ENCODE assay signal across 8 cellular contexts in genomic region chr1:230977781-230978490, GRCh38. TPM values are rescaled to one million over a fixed set of nuclear protein-coding genes. Genes with fewer than 3 reads are reported as not detected.
DNase-seq lines count a peak whose midpoint lies in the region; ATAC-seq and TF ChIP-seq lines count a peak whose summit lies in the region.

No MANE protein-coding gene starts in this region.

- ATAC-seq in GM21360 (IDR thresholded peaks at IDR 0.05; ENCODE audit: unreplicated experiment), result peak; percentile 7
- ATAC-seq in esophagus mucosa, result no peak

- no peaks in the 10 kb centered on the region for H3K27me3 ChIP-seq in CD8-positive, alpha-beta memory T cell (ENCODE audit: insufficient read depth, low read length, poor library complexity, severe bottlenecking)
- no peaks in the 10 kb centered on the region for H3K27me3 ChIP-seq in right atrium auricular region

- no peaks in the 10 kb centered on the region for H3K9me3 ChIP-seq in CD8-positive, alpha-beta memory T cell (ENCODE audit: low read length)
- no peaks in the 10 kb centered on the region for H3K9me3 ChIP-seq in right atrium auricular region

- peaks cover 0 to 23% (median 3%) of the 10 kb centered on the region in 3 donors for H3K36me3 Mint-ChIP-seq in CD8-positive, alpha-beta memory T cell
- H3K36me3 Mint-ChIP-seq in activated naive CD4-positive, alpha-beta T cell treated with anti-CD3 and anti-CD28 coated beads, Interleukin-2, amount 50 U/mL, for 24 hours, result peaks cover 2% of the 10 kb centered on the region

- peak overlapping the region; percentile 67 for H3K4me3 ChIP-seq in CD8-positive, alpha-beta memory T cell (ENCODE audit: low read length)
- H3K4me3 ChIP-seq in right atrium auricular region, result peak overlapping the region; percentile 81 to 87

- TF ChIP-seq CTCF in right atrium auricular region (IDR thresholded peaks at IDR 0.05), result no peak

- POLR2A ChIA-PET in CD8-positive, alpha-beta memory T cell (lab: Charles Lee), result interaction anchor here (2.2 kb wide), 1 partner anchor 62 kb away, joined by 9 read pairs; the partner anchor contains the start of gene FAM89A

- H3K27ac Mint-ChIP-seq in CD8-positive, alpha-beta memory T cell, result peak overlapping the region; percentile 90 to 100 (median 98)
- H3K27ac Mint-ChIP-seq in activated naive CD4-positive, alpha-beta T cell treated with anti-CD3 and anti-CD28 coated beads, Interleukin-2, amount 50 U/mL, for 24 hours, result peak overlapping the region; percentile 95

- H3K27ac ChIP-seq in CD8-positive, alpha-beta memory T cell (ENCODE audit: low read depth, low read length), result peak overlapping the region; percentile 62
- peak overlapping the region; percentile 36 to 55 for H3K27ac ChIP-seq in right atrium auricular region

- H3K4me3 Mint-ChIP-seq in CD8-positive, alpha-beta memory T cell, result peak overlapping the region; percentile 93 to 100 (median 95)
- peak overlapping the region; percentile 93 for H3K4me3 Mint-ChIP-seq in activated naive CD4-positive, alpha-beta T cell treated with anti-CD3 and anti-CD28 coated beads, Interleukin-2, amount 50 U/mL, for 24 hours

- peak in 4 of 5 donors; percentile 6 to 52 (median 24) for DNase-seq in CD8-positive, alpha-beta memory T cell
- DNase-seq in HPDE6-E6E7 (ENCODE audit: extremely low spot score) (peak; percentile 6), RPMI7951 (ENCODE audit: low read depth) (peak; percentile 15), right atrium auricular region (ENCODE audit: low spot score) (no peak), pulmonary artery endothelial cell (ENCODE audit: low read depth, low spot score) (peak; percentile 19)

- H3K27me3 Mint-ChIP-seq in CD8-positive, alpha-beta memory T cell, result no peaks in the 10 kb centered on the region
- no peaks in the 10 kb centered on the region for H3K27me3 Mint-ChIP-seq in activated naive CD4-positive, alpha-beta T cell treated with anti-CD3 and anti-CD28 coated beads, Interleukin-2, amount 50 U/mL, for 24 hours

- H3K4me1 ChIP-seq in CD8-positive, alpha-beta memory T cell (ENCODE audit: insufficient read depth, low read length), result peaks cover 51% of the 10 kb centered on the region
- H3K4me1 ChIP-seq in right atrium auricular region, result peaks cover 0 to 21% of the 10 kb centered on the region in 2 donors

- CTCF ChIA-PET in CD8-positive, alpha-beta memory T cell (lab: Charles Lee), result interaction anchor here (0.6 to 1.8 kb wide), 11 partner anchors 10 to 335 kb away, joined by 3 to 9 read pairs (median 4); no protein-coding TSS in a partner anchor

- no peaks in the 10 kb centered on the region for H3K9me3 Mint-ChIP-seq in CD8-positive, alpha-beta memory T cell
- no peaks in the 10 kb centered on the region for H3K9me3 Mint-ChIP-seq in activated naive CD4-positive, alpha-beta T cell treated with anti-CD3 and anti-CD28 coated beads, Interleukin-2, amount 50 U/mL, for 24 hours

- H3K36me3 ChIP-seq in CD8-positive, alpha-beta memory T cell (ENCODE audit: insufficient read depth, low read length), result peaks cover 9% of the 10 kb centered on the region
- no peaks in the 10 kb centered on the region for H3K36me3 ChIP-seq in right atrium auricular region

- H3K4me1 Mint-ChIP-seq in CD8-positive, alpha-beta memory T cell, result peaks cover 46 to 60% (median 58%) of the 10 kb centered on the region in 3 donors
- peaks cover 36% of the 10 kb centered on the region for H3K4me1 Mint-ChIP-seq in activated naive CD4-positive, alpha-beta T cell treated with anti-CD3 and anti-CD28 coated beads, Interleukin-2, amount 50 U/mL, for 24 hours

RNA-seq across cellular contexts. Expression of gene TTC13, which starts 0.7 kb away (rescaled TPM):
- 10 to 100 TPM; 21.5 to 24.8 TPM for total RNA-seq in CD8-positive, alpha-beta memory T cell
- polyA plus RNA-seq in CD8-positive, alpha-beta memory T cell, result 13.1 TPM
- 9.7 and 10.5 TPM in 2 replicates for total RNA-seq in RPMI7951 (2014; rRNA removed; shearing (Covaris generic))
- total RNA-seq in right atrium auricular region (1 to 10 TPM; 3.9 to 5.5 TPM), pulmonary artery endothelial cell (14.5 and 21.3 TPM in 2 replicates), esophagus mucosa (6.6 TPM)

RNA-seq across cellular contexts. Expression of gene ARV1, which starts 1.0 kb away (rescaled TPM):
- 10 to 100 TPM; 21.2 to 21.4 TPM for total RNA-seq in CD8-positive, alpha-beta memory T cell
- polyA plus RNA-seq in CD8-positive, alpha-beta memory T cell, result 27.6 TPM
- total RNA-seq in RPMI7951 (2014; rRNA removed; shearing (Covaris generic)), result 29.8 and 38.4 TPM in 2 replicates
- total RNA-seq in right atrium auricular region (10 to 100 TPM; 19.6 to 36.5 TPM), pulmonary artery endothelial cell (10.2 and 11.8 TPM in 2 replicates), esophagus mucosa (17.3 TPM)
